ENCODE assay signal across 1 cellular context in genomic region chr19:14525729-14526128, GRCh38.
TF ChIP-seq lines count a peak whose summit lies in the region.

No MANE protein-coding gene starts in this region.

TF ChIP-seq in HepG2, 621 proteins besides CTCF, POLR2A, EP300 and RAD21:
- TF ChIP-seq MAFK (conservative IDR thresholded peaks at IDR 0.05 in 1 of 2, IDR thresholded peaks at IDR 0.05 in 1 of 2; ENCODE audit: low read length in 2 of 2) (peak; percentile 10 to 48; a peak in 2 of 4 replicates), BCLAF1 (IDR thresholded peaks at IDR 0.05) (no peak), IKZF5 (CRISPR knock-in tag; IDR thresholded peaks at IDR 0.05) (no peak)
